In genomic region chr3:24086597-24087369, GRCh38 we compare ENCODE assay signal across 1 cellular context.
TF ChIP-seq lines count a peak whose summit lies in the region.

No MANE protein-coding gene starts in this region.

TF ChIP-seq in A549, 52 proteins besides CTCF, POLR2A, EP300 and RAD21 (continued from another document):
- TF ChIP-seq FOSL2 (IDR thresholded peaks at IDR 0.05) (no peak), FOSL2 (CRISPR knock-in tag; IDR thresholded peaks at IDR 0.05) (no peak), ZSCAN20 (CRISPR knock-in tag; IDR thresholded peaks at IDR 0.05) (no peak), KDM1A (IDR thresholded peaks at IDR 0.05; ENCODE audit: low read depth) (no peak), ATOH8 (CRISPR knock-in tag; IDR thresholded peaks at IDR 0.05; ENCODE audit: low read depth) (no peak), TP53 (CRISPR knock-in tag; IDR thresholded peaks at IDR 0.05) (no peak)
TF ChIP-seq in A549: peak in this region for 0.
